8 cellular contexts compared by ENCODE assay signal in genomic region chr20:4813076-4813838, GRCh38. TPM values are rescaled to one million over a fixed set of nuclear protein-coding genes. Genes with fewer than 3 reads are reported as not detected.
A peak's percentile ranks its signal among the peaks of the same experiment; 100 is the strongest.
DNase-seq lines count a peak whose midpoint lies in the region; ATAC-seq and TF ChIP-seq lines count a peak whose summit lies in the region.

No MANE protein-coding gene starts in this region.

- 47 to 61% methylated on average over 22 of the region's 22 CpGs for WGBS in heart right ventricle, 2 donors

- peak overlapping the region; percentile 88 to 93 for H3K4me3 Mint-ChIP-seq in stimulated activated naive B cell treated with anti-CD40 and anti-IgM and Interleukin-4, amounts not matched to agents 10 μg/mL and 1 μg/mL and 100 μg/mL, for 72 hours

- H3K27me3 ChIP-seq in GM06990 (replicated peaks; ENCODE audit: control insufficient read depth, insufficient read depth, low read length) = no peaks in the 10 kb centered on the region
- H3K27me3 ChIP-seq in heart right ventricle = no peaks in the 10 kb centered on the region

- peak overlapping the region in 8 of 10 donors; percentile 28 to 98 (median 69) for H3K27ac ChIP-seq in heart right ventricle

- H3K9me3 Mint-ChIP-seq in stimulated activated naive B cell treated with anti-CD40 and anti-IgM and Interleukin-4, amounts not matched to agents 10 μg/mL and 1 μg/mL and 100 μg/mL, for 72 hours = peaks cover 4% of the 10 kb centered on the region in 2 donors

- no peaks in the 10 kb centered on the region for H3K36me3 ChIP-seq in GM06990 (ENCODE audit: control insufficient read depth, insufficient read depth, low read length)
- peaks cover 0 to 21% (median 0%) of the 10 kb centered on the region in 9 donors for H3K36me3 ChIP-seq in heart right ventricle

- ATAC-seq in HG02588 (IDR thresholded peaks at IDR 0.05; ENCODE audit: unreplicated experiment) (peak; percentile 20), heart right ventricle (peak; percentile 29 to 76 (median 45)), GM18870 (IDR thresholded peaks at IDR 0.05; ENCODE audit: unreplicated experiment) (no peak), omental fat pad (ENCODE audit: low FRiP score) (no peak)
- ATAC-seq in stimulated activated naive B cell treated with anti-CD40 and anti-IgM and Interleukin-4, amounts not matched to agents 10 μg/mL and 1 μg/mL and 100 μg/mL, for 72 hours (replicated peaks) = peak; percentile 46 to 51

- H3K4me1 Mint-ChIP-seq in stimulated activated naive B cell treated with anti-CD40 and anti-IgM and Interleukin-4, amounts not matched to agents 10 μg/mL and 1 μg/mL and 100 μg/mL, for 72 hours = peaks cover 66 to 97% of the 10 kb centered on the region in 2 donors

- DNase-seq in GM06990 (ENCODE audit: extremely low read depth, insufficient read length) = peak; percentile 84
- peak; percentile 51 for DNase-seq in activated CD4-positive, alpha-beta T cell treated with anti-CD3 and anti-CD28 coated beads for 48 hours
- DNase-seq in heart right ventricle = peak; percentile 38 to 45
- peak; percentile 81 for DNase-seq in stimulated activated naive B cell treated with anti-CD40 and anti-IgM and Interleukin-4, amounts not matched to agents 10 μg/mL and 1 μg/mL and 100 μg/mL, for 72 hours
- DNase-seq in omental fat pad (ENCODE audit: low spot score) = no peak
- no peak for DNase-seq in NCI-H2196 (lab: John Stamatoyannopoulos, UW; ENCODE audit: unreplicated experiment)

- peaks cover 50 to 80% of the 10 kb centered on the region in 2 donors for H3K36me3 Mint-ChIP-seq in stimulated activated naive B cell treated with anti-CD40 and anti-IgM and Interleukin-4, amounts not matched to agents 10 μg/mL and 1 μg/mL and 100 μg/mL, for 72 hours

- peak overlapping the region; percentile 100 for H3K27ac Mint-ChIP-seq in stimulated activated naive B cell treated with anti-CD40 and anti-IgM and Interleukin-4, amounts not matched to agents 10 μg/mL and 1 μg/mL and 100 μg/mL, for 72 hours

- H3K4me1 ChIP-seq in heart right ventricle = peaks cover 0 to 90% (median 35%) of the 10 kb centered on the region in 9 donors

- intact Hi-C loops in heart right ventricle (cut with DNase I) = no loop called here

- no peak for TF ChIP-seq CTCF in GM06990 (IDR thresholded peaks at IDR 0.05; ENCODE audit: insufficient read depth, low read length, poor library complexity, severe bottlenecking)
- TF ChIP-seq CTCF in heart right ventricle (IDR thresholded peaks at IDR 0.05) = no peak
- TF ChIP-seq CTCF in omental fat pad (IDR thresholded peaks at IDR 0.05) = no peak

- H3K9me3 ChIP-seq in heart right ventricle = no peaks in the 10 kb centered on the region

- no peaks in the 10 kb centered on the region for H3K27me3 Mint-ChIP-seq in stimulated activated naive B cell treated with anti-CD40 and anti-IgM and Interleukin-4, amounts not matched to agents 10 μg/mL and 1 μg/mL and 100 μg/mL, for 72 hours

- H3K4me3 ChIP-seq in GM06990 (replicated peaks; ENCODE audit: low read depth, low read length) = peak overlapping the region; percentile 65
- peak overlapping the region in 3 of 10 donors; percentile 19 to 54 (median 31) for H3K4me3 ChIP-seq in heart right ventricle

RNA-seq across cellular contexts. Expression of gene RASSF2, which starts 10.2 kb away (rescaled TPM):
- 10 to 100 TPM in 1 of 10 donors, 1 to 10 TPM in 9; 1.4 to 13.2 (median 3.8) TPM for total RNA-seq in heart right ventricle
- 1 to 10 TPM; 1.6 to 1.9 TPM for polyA plus RNA-seq in heart right ventricle
- 10 to 100 TPM; 28.0 to 63.8 (median 44.6) TPM for total RNA-seq in omental fat pad

Comparison
In these comparisons a context has a peak if more than half of its experiments do, and no peak if none do; other contexts are left out.
1. DNase-seq: peak in GM06990 (single experiment), activated CD4-positive, alpha-beta T cell treated with anti-CD3 and anti-CD28 coated beads for 48 hours (single experiment), heart right ventricle (2 of 2) and stimulated activated naive B cell treated with anti-CD40 and anti-IgM and Interleukin-4, amounts not matched to agents 10 μg/mL and 1 μg/mL and 100 μg/mL, for 72 hours (single experiment); none in omental fat pad (single experiment) and NCI-H2196 (single experiment).
2. ATAC-seq: peak in HG02588 (single experiment), heart right ventricle (8 of 8) and stimulated activated naive B cell treated with anti-CD40 and anti-IgM and Interleukin-4, amounts not matched to agents 10 μg/mL and 1 μg/mL and 100 μg/mL, for 72 hours (2 of 2); none in GM18870 (single experiment) and omental fat pad (single experiment).